16 cellular contexts compared by ENCODE assay signal in the genomic region with DNA sequence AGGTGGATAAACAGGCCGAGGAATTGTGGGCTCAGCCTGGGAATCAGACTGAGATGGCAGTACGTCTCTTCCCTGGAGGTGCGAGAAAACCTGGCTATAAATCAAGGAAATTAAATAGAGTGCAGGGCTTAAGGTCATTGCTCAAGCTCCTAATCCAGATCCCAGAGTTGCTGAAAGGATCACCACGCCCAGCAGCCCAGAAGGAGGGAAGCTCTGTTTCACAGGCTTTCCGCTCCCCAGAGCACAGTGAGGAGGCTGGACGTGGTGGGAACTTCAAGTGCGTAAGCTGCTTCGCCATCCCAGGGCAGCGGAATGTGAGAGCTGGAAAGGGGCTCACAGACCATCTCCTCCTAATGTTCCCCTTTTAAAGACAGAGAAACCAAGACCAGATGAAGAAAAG.
A peak's percentile ranks its signal among the peaks of the same experiment; 100 is the strongest.
DNase-seq lines count a peak whose midpoint lies in the region; TF ChIP-seq lines count a peak whose summit lies in the region.
"Had no signal": no experiment of that assay in that cellular context is flagged by ENCODE, and none has a peak within 500 bp of the region (broad histone marks: within the 10 kb centered on the region; RNA-seq: fewer than 3 reads in every experiment).

No MANE protein-coding gene starts in this region.

- H3K4me3 ChIP-seq in WERI-Rb-1 (ENCODE audit: low read depth, low read length) = no peak overlapping the region
- H3K4me3 ChIP-seq in left ventricle myocardium inferior = peak overlapping the region; percentile 18
- H3K4me3 ChIP-seq: PC-9 had no signal

- peaks cover 35% of the 10 kb centered on the region for H3K4me1 ChIP-seq in left ventricle myocardium inferior

- H3K9me3 ChIP-seq in WERI-Rb-1 (ENCODE audit: severe bottlenecking) = no peaks in the 10 kb centered on the region
- peaks cover 3% of the 10 kb centered on the region for H3K9me3 ChIP-seq in left ventricle myocardium inferior (replicated peaks)
- H3K9me3 ChIP-seq: SK-N-SH had no signal

- H3K27me3 Mint-ChIP-seq in nephron progenitor cell (ENCODE audit: low read depth, poor library complexity) = peaks cover 21% of the 10 kb centered on the region

- intact Hi-C loops in left ventricle myocardium inferior (cut with micrococcal nuclease) = no loop called here

- no peak overlapping the region for H3K4me3 Mint-ChIP-seq in nephron progenitor cell

- in situ Hi-C loops in G401 (cut with HindIII; ENCODE audit: low sequenced_read_pairs) = no loop called here
- in situ Hi-C loops in GM13977 (cut with MboI; ENCODE audit: low pct_unique_long_range_greater_than_20kb, low sequenced_read_pairs, unreplicated experiment) = no loop called here

- peaks cover 16% of the 10 kb centered on the region for H3K27me3 ChIP-seq in WERI-Rb-1 (ENCODE audit: insufficient read depth, low read depth, severe bottlenecking)
- peaks cover 33% of the 10 kb centered on the region for H3K27me3 ChIP-seq in left ventricle myocardium inferior (ENCODE audit: low read depth)

- no peaks in the 10 kb centered on the region for H3K9me3 Mint-ChIP-seq in nephron progenitor cell

- H3K4me1 Mint-ChIP-seq in nephron progenitor cell = peaks cover 41% of the 10 kb centered on the region

- DNase-seq in DMS79 treated with DMSO at 0.1 percent for 48 hours (lab: John Stamatoyannopoulos, UW) (peak; percentile 77), WERI-Rb-1 (peak; percentile 82), left ventricle myocardium inferior (peak; percentile 36), nephron progenitor cell (peak; percentile 16), G401 (ENCODE audit: low spot score) (no peak), GM13977 (ENCODE audit: low spot score) (no peak), NCI-H748 (lab: John Stamatoyannopoulos, UW; ENCODE audit: unreplicated experiment) (no peak), DMS 273 treated with DMSO at 0.1 percent for 48 hours (lab: John Stamatoyannopoulos, UW) (no peak)
- DNase-seq: C1 segment of cervical spinal cord, H7, KG1, NCI-H1436 treated with DMSO at 0.1 percent for 48 hours, NCI-H2029 treated with DMSO at 0.1 percent for 48 hours, NCI-H774, PC-9, SK-N-SH had no signal

- H3K36me3 Mint-ChIP-seq in nephron progenitor cell (ENCODE audit: low read depth) = no peaks in the 10 kb centered on the region

- no peak overlapping the region for H3K27ac Mint-ChIP-seq in nephron progenitor cell

- H3K36me3 ChIP-seq in WERI-Rb-1 (no peaks in the 10 kb centered on the region), left ventricle myocardium inferior (no peaks in the 10 kb centered on the region)

- H3K27ac ChIP-seq in WERI-Rb-1 (no peak overlapping the region), left ventricle myocardium inferior (replicated peaks) (peak overlapping the region; percentile 69)
- H3K27ac ChIP-seq: PC-9 had no signal

- TF ChIP-seq CTCF in WERI-Rb-1 (IDR thresholded peaks at IDR 0.05; ENCODE audit: low read depth, low read length) (no peak), left ventricle myocardium inferior (IDR thresholded peaks at IDR 0.05; ENCODE audit: borderline replicate concordance) (no peak), nephron progenitor cell (IDR thresholded peaks at IDR 0.05) (no peak), GM13977 (IDR thresholded peaks at IDR 0.05; ENCODE audit: extremely low read depth, insufficient read depth, missing control alignments) (no peak)

Comparison
In these comparisons a context has a peak if more than half of its experiments do, and no peak if none do; other contexts are left out.
1. DNase-seq: peak in DMS79 treated with DMSO at 0.1 percent for 48 hours (single experiment), WERI-Rb-1 (single experiment), left ventricle myocardium inferior (single experiment) and nephron progenitor cell (single experiment); none in G401 (single experiment), GM13977 (single experiment), NCI-H748 (single experiment) and DMS 273 treated with DMSO at 0.1 percent for 48 hours (single experiment).